ENCODE assay signal across 11 cellular contexts in genomic region chr6:107870379-107870778, GRCh38. TPM values are rescaled to one million over a fixed set of nuclear protein-coding genes. Genes with fewer than 3 reads are reported as not detected.
DNase-seq lines count a peak whose midpoint lies in the region; ATAC-seq and TF ChIP-seq lines count a peak whose summit lies in the region.
"Had no signal": no experiment of that assay in that cellular context is flagged by ENCODE, and none has a peak within 500 bp of the region (broad histone marks: within the 10 kb centered on the region; RNA-seq: fewer than 3 reads in every experiment).

No MANE protein-coding gene starts in this region.

- H3K27me3 Mint-ChIP-seq in activated CD4-positive, alpha-beta T cell treated with anti-CD3 and anti-CD28 coated beads for 36 hours, result no peaks in the 10 kb centered on the region
- no peaks in the 10 kb centered on the region for H3K27me3 Mint-ChIP-seq in activated CD4-positive, alpha-beta T cell treated with anti-CD3 and anti-CD28 coated beads, Interleukin-2, amount 10 ng/mL, durations not matched to agents 7 days and 5 days
- H3K27me3 Mint-ChIP-seq in T-helper 17 cell (no peaks in the 10 kb centered on the region), osteocyte (ENCODE audit: unreplicated experiment) (no peaks in the 10 kb centered on the region)

- H3K4me1 Mint-ChIP-seq in activated CD4-positive, alpha-beta T cell treated with anti-CD3 and anti-CD28 coated beads for 36 hours, result peaks cover 30% of the 10 kb centered on the region
- H3K4me1 Mint-ChIP-seq in activated CD4-positive, alpha-beta T cell treated with anti-CD3 and anti-CD28 coated beads, Interleukin-2, amount 10 ng/mL, durations not matched to agents 7 days and 5 days, result peaks cover 19% of the 10 kb centered on the region
- H3K4me1 Mint-ChIP-seq in T-helper 17 cell (peaks cover 2% of the 10 kb centered on the region), osteocyte (ENCODE audit: unreplicated experiment) (peaks cover 39% of the 10 kb centered on the region)

- TF ChIP-seq CTCF in fibroblast of mammary gland (conservative IDR thresholded peaks at IDR 0.05; ENCODE audit: control insufficient read depth, insufficient read depth, low read depth, low read length), result no peak
- no peak for TF ChIP-seq CTCF in osteocyte (IDR thresholded peaks at IDR 0.05)

- peak; percentile 87 for ATAC-seq in activated CD4-positive, alpha-beta T cell treated with anti-CD3 and anti-CD28 coated beads for 36 hours
- ATAC-seq in T-helper 17 cell, result no peak
- no peak for ATAC-seq in GM21367 (IDR thresholded peaks at IDR 0.05; ENCODE audit: unreplicated experiment)
- no peak for ATAC-seq in GM21447 (IDR thresholded peaks at IDR 0.05; ENCODE audit: unreplicated experiment)

- no peaks in the 10 kb centered on the region for H3K9me3 Mint-ChIP-seq in activated CD4-positive, alpha-beta T cell treated with anti-CD3 and anti-CD28 coated beads for 36 hours (ENCODE audit: low read depth)
- no peaks in the 10 kb centered on the region for H3K9me3 Mint-ChIP-seq in activated CD4-positive, alpha-beta T cell treated with anti-CD3 and anti-CD28 coated beads, Interleukin-2, amount 10 ng/mL, durations not matched to agents 7 days and 5 days
- no peaks in the 10 kb centered on the region for H3K9me3 Mint-ChIP-seq in osteocyte (ENCODE audit: unreplicated experiment)

- H3K4me3 Mint-ChIP-seq in activated CD4-positive, alpha-beta T cell treated with anti-CD3 and anti-CD28 coated beads for 36 hours, result no peak overlapping the region
- H3K4me3 Mint-ChIP-seq in activated CD4-positive, alpha-beta T cell treated with anti-CD3 and anti-CD28 coated beads, Interleukin-2, amount 10 ng/mL, durations not matched to agents 7 days and 5 days, result no peak overlapping the region
- H3K4me3 Mint-ChIP-seq in T-helper 17 cell, result no peak overlapping the region
- no peak overlapping the region for H3K4me3 Mint-ChIP-seq in osteocyte (ENCODE audit: unreplicated experiment)

- peak overlapping the region; percentile 24 for H3K27ac Mint-ChIP-seq in activated CD4-positive, alpha-beta T cell treated with anti-CD3 and anti-CD28 coated beads for 36 hours
- no peak overlapping the region for H3K27ac Mint-ChIP-seq in activated CD4-positive, alpha-beta T cell treated with anti-CD3 and anti-CD28 coated beads, Interleukin-2, amount 10 ng/mL, durations not matched to agents 7 days and 5 days
- peak overlapping the region; percentile 51 for H3K27ac Mint-ChIP-seq in T-helper 17 cell
- H3K27ac Mint-ChIP-seq in osteocyte (ENCODE audit: unreplicated experiment), result peak overlapping the region; percentile 39

- intact Hi-C loops in activated CD4-positive, alpha-beta T cell treated with anti-CD3 and anti-CD28 coated beads for 36 hours (cut with DNase I, micrococcal nuclease), result loop anchor here in 1 of 2 experiments (5.0 kb wide), 1 partner anchor 182 kb away; no protein-coding TSS in a partner anchor

- no peaks in the 10 kb centered on the region for H3K9me3 ChIP-seq in T-helper 17 cell (ENCODE audit: control insufficient read depth, low read length, poor library complexity, severe bottlenecking)

- H3K36me3 Mint-ChIP-seq in activated CD4-positive, alpha-beta T cell treated with anti-CD3 and anti-CD28 coated beads for 36 hours (ENCODE audit: low read depth), result peaks cover 26% of the 10 kb centered on the region
- H3K36me3 Mint-ChIP-seq in activated CD4-positive, alpha-beta T cell treated with anti-CD3 and anti-CD28 coated beads, Interleukin-2, amount 10 ng/mL, durations not matched to agents 7 days and 5 days (ENCODE audit: low read depth), result peaks cover 29% of the 10 kb centered on the region
- H3K36me3 Mint-ChIP-seq in T-helper 17 cell (ENCODE audit: low read depth) (peaks cover 3% of the 10 kb centered on the region), osteocyte (ENCODE audit: unreplicated experiment) (peaks cover 56% of the 10 kb centered on the region)

- POLR2A ChIA-PET in activated CD4-positive, alpha-beta T cell treated with anti-CD3 and anti-CD28 coated beads for 36 hours (lab: Charles Lee), result no interaction called here
- POLR2A ChIA-PET in activated CD4-positive, alpha-beta T cell treated with anti-CD3 and anti-CD28 coated beads, Interleukin-2, amount 10 ng/mL, durations not matched to agents 7 days and 5 days (lab: Charles Lee), result no interaction called here

- no peak for DNase-seq in activated CD4-positive, alpha-beta T cell treated with anti-CD3 and anti-CD28 coated beads for 36 hours
- DNase-seq in activated CD4-positive, alpha-beta T cell treated with anti-CD3 and anti-CD28 coated beads, Interleukin-2, amount 10 ng/mL, durations not matched to agents 7 days and 5 days, result no peak
- no peak for DNase-seq in T-helper 17 cell
- peak; percentile 56 for DNase-seq in fibroblast of mammary gland (ENCODE audit: low read depth)
- no peak for DNase-seq in osteocyte (ENCODE audit: extremely low spot score, unreplicated experiment)
- DNase-seq in NCI-H82 (lab: John Stamatoyannopoulos, UW), result no peak
- DNase-seq: 8988T, posterior cingulate gyrus had no signal

- H3K4me3 ChIP-seq in fibroblast of mammary gland (ENCODE audit: control insufficient read depth, low read depth, low read length), result no peak overlapping the region
- H3K4me3 ChIP-seq: SK-N-MC had no signal

- CTCF ChIA-PET in activated CD4-positive, alpha-beta T cell treated with anti-CD3 and anti-CD28 coated beads for 36 hours (lab: Charles Lee), result interaction anchor here (0.9 to 7.7 kb wide), 7 partner anchors 21 to 196 kb away, joined by 3 to 56 read pairs (median 4); no protein-coding TSS in a partner anchor
- CTCF ChIA-PET in activated CD4-positive, alpha-beta T cell treated with anti-CD3 and anti-CD28 coated beads, Interleukin-2, amount 10 ng/mL, durations not matched to agents 7 days and 5 days (lab: Charles Lee), result interaction anchor here (0.8 kb wide), 1 partner anchor 22 kb away, joined by 3 read pairs; no protein-coding TSS in a partner anchor

RNA-seq across cellular contexts. Expression of gene SCML4, which starts 46.3 kb away (rescaled TPM):
- 10 to 100 TPM in 1 of 2 experiments, 1 to 10 TPM in 1; 9.0 to 11.0 TPM for total RNA-seq in activated CD4-positive, alpha-beta T cell treated with anti-CD3 and anti-CD28 coated beads for 36 hours
- total RNA-seq in activated CD4-positive, alpha-beta T cell treated with anti-CD3 and anti-CD28 coated beads, Interleukin-2, amount 10 ng/mL, durations not matched to agents 7 days and 5 days, result 10 to 100 TPM; 46.5 to 49.7 TPM
- 10 to 100 TPM; 49.6 to 58.3 TPM for total RNA-seq in T-helper 17 cell
- not detected in 2 replicates for total RNA-seq in osteocyte

Comparison
In these comparisons a context has a peak if more than half of its experiments do, and no peak if none do; other contexts are left out.
1. RNA of gene SCML4, which starts 46.3 kb away (total RNA-seq): 49.6 to 58.3 TPM in T-helper 17 cell, 46.5 to 49.7 TPM in activated CD4-positive, alpha-beta T cell treated with anti-CD3 and anti-CD28 coated beads, Interleukin-2, amount 10 ng/mL, durations not matched to agents 7 days and 5 days and 9.0 to 11.0 TPM in activated CD4-positive, alpha-beta T cell treated with anti-CD3 and anti-CD28 coated beads for 36 hours; not detected in osteocyte; every median in the first group is over 10 times any median in the second.